In genomic region chr1:29719253-29719652, GRCh38 we compare ENCODE assay signal across 15 cellular contexts.
DNase-seq lines count a peak whose midpoint lies in the region; ATAC-seq and TF ChIP-seq lines count a peak whose summit lies in the region.
"Had no signal": no experiment of that assay in that cellular context is flagged by ENCODE, and none has a peak within 500 bp of the region (broad histone marks: within the 10 kb centered on the region; RNA-seq: fewer than 3 reads in every experiment).

No MANE protein-coding gene starts in this region.

- H3K9me2 ChIP-seq in PC-3 (replicated peaks; ENCODE audit: low read length), result no peaks in the 10 kb centered on the region

- peaks cover 2 to 10% of the 10 kb centered on the region in 2 donors for H3K27me3 Mint-ChIP-seq in natural killer cell treated with Interleukin-12 subunit alpha and Interleukin-12 subunit beta and Interleukin-15 and Interleukin-18, amount 100 ng/mL, for 72 hours
- H3K27me3 Mint-ChIP-seq in natural killer cell (ENCODE audit: low read depth in 2 of 2), result peaks cover 9 to 10% of the 10 kb centered on the region in 2 donors

- intact Hi-C loops in natural killer cell (cut with micrococcal nuclease), result no loop called here
- intact Hi-C loops in PC-3 (cut with micrococcal nuclease), result no loop called here
- intact Hi-C loops in esophagus squamous epithelium (cut with DNase I), result no loop called here

- peaks cover 6% of the 10 kb centered on the region for H3K4me1 ChIP-seq in PC-3 (ENCODE audit: insufficient read depth, low read length)
- no peaks in the 10 kb centered on the region for H3K4me1 ChIP-seq in esophagus squamous epithelium
- H3K4me1 ChIP-seq: SJSA1, suprapubic skin had no signal

- POLR2A ChIA-PET in PC-3 (lab: Charles Lee; ENCODE audit: unreplicated experiment), result no interaction called here

- no peaks in the 10 kb centered on the region for H4K20me1 ChIP-seq in PC-3 (ENCODE audit: low read length)

- no peak for TF ChIP-seq CTCF in natural killer cell (IDR thresholded peaks at IDR 0.05)
- TF ChIP-seq CTCF in PC-3 (conservative IDR thresholded peaks at IDR 0.05; ENCODE audit: low read depth, low read length), result no peak
- TF ChIP-seq CTCF in cardiac fibroblast (IDR thresholded peaks at IDR 0.05; ENCODE audit: low read depth, low read length), result no peak
- no peak for TF ChIP-seq CTCF in esophagus squamous epithelium (IDR thresholded peaks at IDR 0.05)

- no peak overlapping the region for H3K9ac ChIP-seq in PC-3 (ENCODE audit: low read length)

- peaks cover 38 to 40% of the 10 kb centered on the region in 2 donors for H3K4me1 Mint-ChIP-seq in natural killer cell treated with Interleukin-12 subunit alpha and Interleukin-12 subunit beta and Interleukin-15 and Interleukin-18, amount 100 ng/mL, for 72 hours (ENCODE audit: low read depth in 2 of 2)
- H3K4me1 Mint-ChIP-seq in natural killer cell, result peaks cover 7 to 12% of the 10 kb centered on the region in 2 donors
- H3K4me1 Mint-ChIP-seq: nephron had no signal

- TF ChIP-seq POLR2A in esophagus squamous epithelium (IDR thresholded peaks at IDR 0.05), result no peak

- H3K27ac ChIP-seq in PC-3 (ENCODE audit: low read length) (peak overlapping the region; percentile 56), esophagus squamous epithelium (no peak overlapping the region)
- H3K27ac ChIP-seq: SJSA1, suprapubic skin had no signal

- CTCF ChIA-PET in PC-3 (lab: Charles Lee), result no interaction called here

- H3K36me3 ChIP-seq in PC-3 (ENCODE audit: low read depth, low read length), result no peaks in the 10 kb centered on the region
- H3K36me3 ChIP-seq in esophagus squamous epithelium, result no peaks in the 10 kb centered on the region
- H3K36me3 ChIP-seq: SJSA1, suprapubic skin had no signal

- WGBS in esophagus squamous epithelium, 2 donors, result 43 to 53% methylated on average over 4 of the region's 4 CpGs

- H2AFZ ChIP-seq in PC-3 (ENCODE audit: low read length), result no peak overlapping the region

- peak overlapping the region; percentile 86 for H3K4me3 Mint-ChIP-seq in natural killer cell treated with Interleukin-12 subunit alpha and Interleukin-12 subunit beta and Interleukin-15 and Interleukin-18, amount 100 ng/mL, for 72 hours
- no peak overlapping the region for H3K4me3 Mint-ChIP-seq in natural killer cell
- H3K4me3 Mint-ChIP-seq: activated naive CD8-positive, alpha-beta T cell; nephron had no signal

- H3K9me3 Mint-ChIP-seq in natural killer cell treated with Interleukin-12 subunit alpha and Interleukin-12 subunit beta and Interleukin-15 and Interleukin-18, amount 100 ng/mL, for 72 hours, result peaks cover 11% of the 10 kb centered on the region
- peaks cover 4 to 9% of the 10 kb centered on the region in 2 donors for H3K9me3 Mint-ChIP-seq in natural killer cell

- no peaks in the 10 kb centered on the region for H3K79me2 ChIP-seq in PC-3 (ENCODE audit: low read length)

- H3K36me3 Mint-ChIP-seq in natural killer cell treated with Interleukin-12 subunit alpha and Interleukin-12 subunit beta and Interleukin-15 and Interleukin-18, amount 100 ng/mL, for 72 hours, result peaks cover 25% of the 10 kb centered on the region
- no peaks in the 10 kb centered on the region for H3K36me3 Mint-ChIP-seq in natural killer cell
- H3K36me3 Mint-ChIP-seq: activated naive CD8-positive, alpha-beta T cell had no signal

- H3K4me3 ChIP-seq in PC-3 (ENCODE audit: low read length) (no peak overlapping the region), cardiac fibroblast (replicated peaks in 1 of 2; ENCODE audit: low read depth in 2 of 2, low read length in 2 of 2) (no peak overlapping the region), esophagus squamous epithelium (no peak overlapping the region)
- H3K4me3 ChIP-seq: SJSA1, suprapubic skin had no signal

- peak overlapping the region; percentile 89 to 91 for H3K27ac Mint-ChIP-seq in natural killer cell treated with Interleukin-12 subunit alpha and Interleukin-12 subunit beta and Interleukin-15 and Interleukin-18, amount 100 ng/mL, for 72 hours
- H3K27ac Mint-ChIP-seq in natural killer cell, result no peak overlapping the region
- H3K27ac Mint-ChIP-seq: activated naive CD8-positive, alpha-beta T cell; nephron had no signal

- H3K9me3 ChIP-seq in PC-3 (ENCODE audit: low read length) (no peaks in the 10 kb centered on the region; the same call in 1 of the 2 replicates), esophagus squamous epithelium (peaks cover 0 to 27% (median 6%) of the 10 kb centered on the region in 3 donors)

- ATAC-seq in natural killer cell treated with Interleukin-12 subunit alpha and Interleukin-12 subunit beta and Interleukin-15 and Interleukin-18, amount 100 ng/mL, for 72 hours, result peak; percentile 88 to 89
- ATAC-seq in natural killer cell (no peak), PC-3 (peak; percentile 77)

- H3K27me3 ChIP-seq in PC-3 (ENCODE audit: low read length) (no peaks in the 10 kb centered on the region), esophagus squamous epithelium (peaks cover 0 to 20% (median 0%) of the 10 kb centered on the region in 4 donors)
- H3K27me3 ChIP-seq: SJSA1 had no signal

- BruUV-seq in PC-3 (replicated peaks; lab: Mats Ljungman, UMichigan), result no TSS peak

- H3K4me2 ChIP-seq in PC-3 (ENCODE audit: low read length), result no peak overlapping the region

- no peaks in the 10 kb centered on the region for H3F3A ChIP-seq in PC-3 (ENCODE audit: low read length, unreplicated experiment)

- DNase-seq in natural killer cell treated with Interleukin-12 subunit alpha and Interleukin-12 subunit beta and Interleukin-15 and Interleukin-18, amount 100 ng/mL, for 72 hours (ENCODE audit: low spot score), result peak; percentile 75
- no peak for DNase-seq in natural killer cell
- DNase-seq in PC-3, result peak; percentile 82
- peak; percentile 14 to 79 for DNase-seq in cardiac fibroblast (ENCODE audit: low read depth in 2 of 2)
- peak; percentile 62 for DNase-seq in stromal cell of bone marrow (ENCODE audit: low read depth)
- no peak for DNase-seq in iPS-NIHi11 (ENCODE audit: low spot score)
- DNase-seq in esophagus squamous epithelium (lab: John Stamatoyannopoulos, UW), result no peak
- no peak for DNase-seq in putamen (ENCODE audit: low spot score)
- DNase-seq: DMS 273 treated with DMSO at 0.1 percent for 48 hours, NCI-H187, NCI-H510A treated with DMSO at 0.1 percent for 48 hours had no signal

Comparison
In these comparisons a context has a peak if more than half of its experiments do, and no peak if none do; other contexts are left out.
1. ATAC-seq: peak in natural killer cell treated with Interleukin-12 subunit alpha and Interleukin-12 subunit beta and Interleukin-15 and Interleukin-18, amount 100 ng/mL, for 72 hours (2 of 2) and PC-3 (single experiment); none in natural killer cell (0 of 3).
2. DNase-seq: peak in natural killer cell treated with Interleukin-12 subunit alpha and Interleukin-12 subunit beta and Interleukin-15 and Interleukin-18, amount 100 ng/mL, for 72 hours (single experiment), PC-3 (single experiment), cardiac fibroblast (2 of 2) and stromal cell of bone marrow (single experiment); none in natural killer cell (single experiment), iPS-NIHi11 (single experiment), esophagus squamous epithelium (single experiment) and putamen (single experiment).
3. H3K27ac Mint-ChIP-seq: peak in natural killer cell treated with Interleukin-12 subunit alpha and Interleukin-12 subunit beta and Interleukin-15 and Interleukin-18, amount 100 ng/mL, for 72 hours (2 of 2); none in natural killer cell (0 of 2).